1 cellular context compared by ENCODE assay signal in the genomic region with DNA sequence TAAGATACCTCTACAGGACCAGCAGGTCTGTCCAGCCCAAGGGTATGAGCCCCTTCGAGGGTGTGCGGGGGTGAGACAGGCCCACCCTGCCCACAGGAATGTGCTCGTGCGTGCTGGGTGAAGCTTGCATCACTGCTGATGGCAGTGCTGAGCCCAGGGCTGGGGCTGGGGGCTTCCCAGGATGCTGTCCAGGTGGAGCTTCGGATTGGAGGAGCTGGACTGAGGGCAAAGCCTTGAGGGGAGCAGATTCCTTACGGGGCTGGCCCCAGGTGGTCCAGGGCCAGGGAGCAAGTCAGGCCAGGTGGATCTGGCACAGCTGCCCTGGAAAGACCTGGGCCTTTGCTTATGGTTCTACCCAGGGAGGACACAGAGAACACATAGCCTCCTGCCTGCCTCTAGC.
TF ChIP-seq lines count a peak whose summit lies in the region.

No MANE protein-coding gene starts in this region.

TF ChIP-seq in A549, 52 proteins besides CTCF, POLR2A, EP300 and RAD21:
- no peak for TF ChIP-seq ZSCAN20 (CRISPR knock-in tag; IDR thresholded peaks at IDR 0.05)
